In the genomic region with DNA sequence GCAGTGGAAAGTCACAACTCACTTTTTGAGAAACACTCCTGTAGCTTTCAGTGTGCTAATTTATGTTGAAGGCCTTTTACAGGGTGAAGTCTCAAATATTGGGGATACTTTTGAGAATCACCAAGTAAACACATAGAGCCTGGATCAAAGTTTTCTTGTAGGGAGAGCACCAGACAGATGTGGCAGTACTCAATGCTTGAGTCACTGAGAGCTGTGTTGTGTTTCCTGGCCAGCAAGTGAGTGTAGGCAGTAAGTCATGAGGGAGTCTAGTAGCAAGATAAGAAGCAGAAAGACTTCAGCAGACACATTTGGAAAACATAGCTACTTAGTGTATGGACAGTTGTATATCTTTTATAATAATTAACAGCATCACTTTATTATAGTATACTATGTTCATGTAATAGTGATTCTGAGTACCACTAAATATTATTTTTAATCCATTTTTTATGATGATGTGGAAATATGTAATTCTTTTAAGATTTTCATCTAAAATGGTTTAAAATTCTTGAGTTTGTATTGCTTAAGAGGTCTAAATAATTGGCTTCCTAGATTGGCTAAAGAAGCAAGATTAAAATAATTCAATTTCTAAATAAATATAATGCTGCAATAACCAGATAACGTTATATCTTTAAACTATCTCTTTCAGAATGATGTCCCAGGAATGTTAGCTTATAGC, we compare ENCODE assay signal across 16 cellular contexts. TPM values are rescaled to one million over a fixed set of nuclear protein-coding genes. Genes with fewer than 3 reads are reported as not detected.
DNase-seq lines count a peak whose midpoint lies in the region; ATAC-seq, FAIRE-seq and TF ChIP-seq lines count a peak whose summit lies in the region.
"Had no signal": no experiment of that assay in that cellular context is flagged by ENCODE, and none has a peak within 500 bp of the region (broad histone marks: within the 10 kb centered on the region; RNA-seq: fewer than 3 reads in every experiment).

No MANE protein-coding gene starts in this region.

- peaks cover 64% of the 10 kb centered on the region for H3K36me3 Mint-ChIP-seq in WTC11

- no peak for TF ChIP-seq POLR2A in lower leg skin (IDR thresholded peaks at IDR 0.05)

- intact Hi-C loops in lower leg skin (cut with DNase I; ENCODE audit: low total_unique reads): no loop called here

- no peaks in the 10 kb centered on the region for H3K9me3 Mint-ChIP-seq in WTC11
- H3K9me3 Mint-ChIP-seq: GM23338, nephron had no signal

- no peaks in the 10 kb centered on the region for H3K4me1 Mint-ChIP-seq in WTC11
- H3K4me1 Mint-ChIP-seq: GM23338, nephron had no signal

- peaks cover 65% of the 10 kb centered on the region for H3K36me3 ChIP-seq in mesodermal cell (ENCODE audit: control insufficient read depth, insufficient read depth, low read length)

- POLR2A ChIA-PET in WTC11 (lab: Charles Lee): no interaction called here

- H3K27ac ChIP-seq in mesodermal cell (ENCODE audit: low read depth, low read length, severe bottlenecking): peak overlapping the region; percentile 63
- H3K27ac ChIP-seq: BLaER1, foreskin keratinocyte had no signal

- CTCF ChIA-PET in WTC11 (lab: Charles Lee): interaction anchor here (0.6 kb wide), 1 partner anchor 142 kb away, joined by 3 read pairs; no protein-coding TSS in a partner anchor

- no peak overlapping the region for H3K4me3 Mint-ChIP-seq in WTC11
- H3K4me3 Mint-ChIP-seq: GM23338, nephron had no signal

- ATAC-seq in GM21526 (IDR thresholded peaks at IDR 0.05; ENCODE audit: low FRiP score, unreplicated experiment): no peak
- no peak for ATAC-seq in WTC11
- ATAC-seq: foreskin keratinocyte, GM23338 had no signal

- no CpG with 5 or more reads among the region's 1 CpG for WGBS in mesodermal cell (ENCODE audit: insufficient coverage in 2 of 2), 2 experiments
- whole genome bisulfite sequencing in lower leg skin, 2 donors: 91 to 93% methylated on average over 1 of the region's 1 CpG

- H3K27ac Mint-ChIP-seq in WTC11: no peak overlapping the region
- H3K27ac Mint-ChIP-seq: GM23338, nephron had no signal

- H3K9me3 ChIP-seq in mesodermal cell (ENCODE audit: control insufficient read depth, low read length): no peaks in the 10 kb centered on the region
- H3K9me3 ChIP-seq: BLaER1 had no signal

- peak; percentile 18 for DNase-seq in EH (ENCODE audit: low read depth)
- peak; percentile 18 for DNase-seq in NCI-H226
- DNase-seq in NCI-H1417 treated with DMSO at 0.1 percent for 48 hours (lab: John Stamatoyannopoulos, UW): no peak
- DNase-seq in lower leg skin (ENCODE audit: low spot score in 2 of 2): no peak
- DNase-seq in WTC11 (ENCODE audit: low spot score): no peak
- DNase-seq: activated gamma-delta T cell treated with Interleukin-2 at 50 U/mL for 16 hours, foreskin keratinocyte, NCI-H1930, NCI-H526 had no signal

- TF ChIP-seq CTCF in lower leg skin (IDR thresholded peaks at IDR 0.05): no peak
- no peak for TF ChIP-seq CTCF in WTC11 (IDR thresholded peaks at IDR 0.05)

- H3K4me3 ChIP-seq in mesodermal cell (ENCODE audit: extremely low read depth, insufficient read depth, low read length, poor library complexity, severe bottlenecking): no peak overlapping the region
- no peak overlapping the region for H3K4me3 ChIP-seq in lower leg skin (ENCODE audit: low read depth, poor library complexity, severe bottlenecking)
- H3K4me3 ChIP-seq: BLaER1, GM23338, lung had no signal

- H3K27me3 Mint-ChIP-seq in WTC11 (ENCODE audit: low read depth): no peaks in the 10 kb centered on the region

- peak; percentile 69 for FAIRE-seq in colon (lab: Jason Lieb, UNC)

- H3K4me1 ChIP-seq in mesodermal cell (ENCODE audit: control insufficient read depth, insufficient read depth, low read length, poor library complexity, severe bottlenecking): peaks cover 13% of the 10 kb centered on the region
- H3K4me1 ChIP-seq: BLaER1, foreskin keratinocyte had no signal

TF ChIP-seq in WTC11, 78 proteins besides CTCF, POLR2A, EP300 and RAD21:
- TF ChIP-seq NFE2L1 (CRISPR knock-in tag; IDR thresholded peaks at IDR 0.05) (no peak), ZNF396 (CRISPR knock-in tag; IDR thresholded peaks at IDR 0.05; ENCODE audit: borderline replicate concordance) (no peak), NR2C2 (CRISPR knock-in tag; IDR thresholded peaks at IDR 0.05) (no peak), EMX1 (CRISPR knock-in tag; IDR thresholded peaks at IDR 0.05) (no peak), SMAD3 (CRISPR knock-in tag; IDR thresholded peaks at IDR 0.05; ENCODE audit: borderline replicate concordance) (no peak), JAZF1 (CRISPR knock-in tag; IDR thresholded peaks at IDR 0.05) (no peak)
- TF ChIP-seq, protein P1, sequence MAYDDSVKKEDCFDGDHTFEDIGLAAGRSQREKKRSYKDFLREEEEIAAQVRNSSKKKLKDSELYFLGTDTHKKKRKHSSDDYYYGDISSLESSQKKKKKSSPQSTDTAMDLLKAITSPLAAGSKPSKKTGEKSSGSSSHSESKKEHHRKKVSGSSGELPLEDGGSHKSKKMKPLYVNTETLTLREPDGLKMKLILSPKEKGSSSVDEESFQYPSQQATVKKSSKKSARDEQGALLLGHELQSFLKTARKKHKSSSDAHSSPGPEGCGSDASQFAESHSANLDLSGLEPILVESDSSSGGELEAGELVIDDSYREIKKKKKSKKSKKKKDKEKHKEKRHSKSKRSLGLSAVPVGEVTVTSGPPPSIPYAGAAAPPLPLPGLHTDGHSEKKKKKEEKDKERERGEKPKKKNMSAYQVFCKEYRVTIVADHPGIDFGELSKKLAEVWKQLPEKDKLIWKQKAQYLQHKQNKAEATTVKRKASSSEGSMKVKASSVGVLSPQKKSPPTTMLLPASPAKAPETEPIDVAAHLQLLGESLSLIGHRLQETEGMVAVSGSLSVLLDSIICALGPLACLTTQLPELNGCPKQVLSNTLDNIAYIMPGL (CRISPR knock-in tag; IDR thresholded peaks at IDR 0.05): no peak
- TF ChIP-seq, protein P2, sequence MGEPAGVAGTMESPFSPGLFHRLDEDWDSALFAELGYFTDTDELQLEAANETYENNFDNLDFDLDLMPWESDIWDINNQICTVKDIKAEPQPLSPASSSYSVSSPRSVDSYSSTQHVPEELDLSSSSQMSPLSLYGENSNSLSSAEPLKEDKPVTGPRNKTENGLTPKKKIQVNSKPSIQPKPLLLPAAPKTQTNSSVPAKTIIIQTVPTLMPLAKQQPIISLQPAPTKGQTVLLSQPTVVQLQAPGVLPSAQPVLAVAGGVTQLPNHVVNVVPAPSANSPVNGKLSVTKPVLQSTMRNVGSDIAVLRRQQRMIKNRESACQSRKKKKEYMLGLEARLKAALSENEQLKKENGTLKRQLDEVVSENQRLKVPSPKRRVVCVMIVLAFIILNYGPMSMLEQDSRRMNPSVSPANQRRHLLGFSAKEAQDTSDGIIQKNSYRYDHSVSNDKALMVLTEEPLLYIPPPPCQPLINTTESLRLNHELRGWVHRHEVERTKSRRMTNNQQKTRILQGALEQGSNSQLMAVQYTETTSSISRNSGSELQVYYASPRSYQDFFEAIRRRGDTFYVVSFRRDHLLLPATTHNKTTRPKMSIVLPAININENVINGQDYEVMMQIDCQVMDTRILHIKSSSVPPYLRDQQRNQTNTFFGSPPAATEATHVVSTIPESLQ (CRISPR knock-in tag; IDR thresholded peaks at IDR 0.05): no peak
TF ChIP-seq in WTC11: peak in this region for 0.

RNA-seq across cellular contexts. Expression of a gene that starts 12.8 kb away (rescaled TPM):
- polyA plus RNA-seq in mesodermal cell (2013, experiment 1 of 2): 124 TPM
- polyA plus RNA-seq in mesodermal cell (2013, experiment 2 of 2): 137 TPM
- total RNA-seq in lower leg skin: 10 to 100 TPM; 49.8 to 67.9 (median 57.4) TPM
- total RNA-seq in WTC11 (2021): 140 to 163 TPM (median 148 TPM) in 3 replicates

RNA-seq across cellular contexts. Expression of a gene that starts 32.2 kb away (rescaled TPM):
- 2.8 TPM for polyA plus RNA-seq in mesodermal cell (2013, experiment 1 of 2)
- polyA plus RNA-seq in mesodermal cell (2013, experiment 2 of 2): 2.5 TPM
- total RNA-seq in lower leg skin (1 to 10 TPM in 3 of 4 donors, under 1 TPM in 1; 0.95 to 7.3 (median 4.0) TPM), WTC11 (2021) (1.3 to 2.8 TPM (median 1.7 TPM) in 3 replicates)
- total RNA-seq: foreskin keratinocyte had no signal
- polyA plus RNA-seq: foreskin keratinocyte had no signal

RNA-seq across cellular contexts. Expression of a gene that starts 55.3 kb away (rescaled TPM):
- 0.11 TPM for polyA plus RNA-seq in mesodermal cell (2013, experiment 1 of 2)
- 0.15 TPM for polyA plus RNA-seq in mesodermal cell (2013, experiment 2 of 2)
- total RNA-seq in lower leg skin: under 1 TPM in 2 of 4 donors, not detected in 2; 0.10 to 0.46 TPM
- total RNA-seq in WTC11 (2021): not detected in 3 replicates
- total RNA-seq: foreskin keratinocyte, GM23338 had no signal
- polyA plus RNA-seq: foreskin keratinocyte had no signal

Comparison
In these comparisons a context has a peak if more than half of its experiments do, and no peak if none do; other contexts are left out.
1. DNase-seq: peak in EH (single experiment) and NCI-H226 (single experiment); none in NCI-H1417 treated with DMSO at 0.1 percent for 48 hours (single experiment), lower leg skin (0 of 2) and WTC11 (single experiment).